Comparison of ENCODE assay signal across 8 cellular contexts in the genomic region with DNA sequence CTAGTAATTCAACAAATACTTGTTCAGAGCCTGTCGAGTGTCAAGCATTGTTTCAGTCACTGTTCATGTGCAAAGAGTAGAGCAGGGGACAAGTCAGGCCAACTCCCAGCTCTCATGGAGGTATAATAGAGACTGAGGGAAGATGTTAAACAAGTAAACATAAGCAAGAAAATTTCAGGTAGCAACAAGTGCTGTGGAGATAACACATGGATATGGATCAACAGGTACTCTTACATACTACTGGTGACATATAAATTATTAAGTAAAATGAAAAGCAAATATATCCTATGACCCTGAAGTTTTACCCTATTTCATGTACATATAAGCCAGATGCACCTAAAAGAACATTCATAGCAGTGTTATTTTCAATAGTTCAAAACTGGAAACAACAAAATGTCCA.
"Had no signal": no experiment of that assay in that cellular context is flagged by ENCODE, and none has a peak within 500 bp of the region (broad histone marks: within the 10 kb centered on the region; RNA-seq: fewer than 3 reads in every experiment).

No MANE protein-coding gene starts in this region.

- H3K4me3 ChIP-seq: GM23248, HAP-1 had no signal

- H2AFZ ChIP-seq: GM23248 had no signal

- DNase-seq: GM23248, GOT3, H7 had no signal

- H3K36me3 ChIP-seq: HAP-1 had no signal

- H3K9ac ChIP-seq: GM23248, KMS-11 had no signal

- H3K4me2 ChIP-seq: KMS-11 had no signal

- H3K27ac ChIP-seq: GM23248, HL-60, KMS-11 had no signal

- ATAC-seq: HCT116, HepG2 had no signal

- H3K9me3 ChIP-seq: HAP-1 had no signal
